20 cellular contexts compared by ENCODE assay signal in the genomic region with DNA sequence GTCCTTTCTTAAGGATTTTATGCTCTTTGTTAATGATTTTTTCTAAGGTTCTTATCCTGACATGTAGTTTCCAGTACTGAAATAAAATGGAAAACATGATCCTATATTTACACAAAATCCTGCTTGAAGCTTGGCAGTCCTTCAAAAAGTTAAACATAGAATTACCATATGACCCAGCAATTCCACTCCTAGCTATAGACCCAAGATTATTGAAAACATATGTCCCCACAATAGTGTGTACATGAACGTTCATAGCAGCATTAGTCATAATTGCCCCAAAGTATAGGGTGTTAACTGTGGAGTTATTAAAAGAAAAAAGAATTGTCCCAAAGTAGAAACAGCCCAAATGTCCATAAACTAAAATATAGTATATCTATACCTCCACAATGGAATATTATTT. TPM values are rescaled to one million over a fixed set of nuclear protein-coding genes. Genes with fewer than 3 reads are reported as not detected.
DNase-seq lines count a peak whose midpoint lies in the region; ATAC-seq and TF ChIP-seq lines count a peak whose summit lies in the region.
"Had no signal": no experiment of that assay in that cellular context is flagged by ENCODE, and none has a peak within 500 bp of the region (broad histone marks: within the 10 kb centered on the region; RNA-seq: fewer than 3 reads in every experiment).

No MANE protein-coding gene starts in this region.

- peak overlapping the region; percentile 47 to 48; a peak in 3 of 4 replicates for H3K27ac ChIP-seq in SK-N-SH (ENCODE audit: low read depth in 2 of 2, low read length in 1 of 2)
- peak overlapping the region in 1 of 2 donors; percentile 86 for H3K27ac ChIP-seq in ascending aorta
- no peak overlapping the region for H3K27ac ChIP-seq in esophagus squamous epithelium
- H3K27ac ChIP-seq: 22Rv1, PC-9 had no signal

- DNase-seq in SK-N-SH, result no peak
- DNase-seq in adipocyte (ENCODE audit: low read depth), result peak; percentile 79
- peak; percentile 94 for DNase-seq in fibroblast of peridontal ligament (ENCODE audit: extremely low read depth)
- no peak for DNase-seq in ascending aorta (ENCODE audit: low spot score in 2 of 2)
- no peak for DNase-seq in superior temporal gyrus (ENCODE audit: extremely low spot score)
- no peak for DNase-seq in esophagus squamous epithelium (lab: John Stamatoyannopoulos, UW)
- DNase-seq: COR-L47, DMS53, GDM1, GOT3, Karpas-422, NCI-H1105 treated with DMSO at 0.1 percent for 48 hours, NCI-H187 treated with DMSO at 0.1 percent for 48 hours, NCI-H2171, NCI-H446 treated with DMSO at 0.1 percent for 48 hours, NCI-H774 had no signal

- H3K9ac ChIP-seq in SK-N-SH, result no peak overlapping the region
- H3K9ac ChIP-seq in adipocyte (ENCODE audit: low read length), result no peak overlapping the region

- TF ChIP-seq POLR2A in esophagus squamous epithelium (IDR thresholded peaks at IDR 0.05), result no peak

- TF ChIP-seq RAD21 in SK-N-SH (IDR thresholded peaks at IDR 0.05; ENCODE audit: low read length), result no peak

- 0 out of 4 replicates have a peak, but pooled peaks of 1 of the 2 experiments have one; percentile 10 for TF ChIP-seq EP300 in SK-N-SH (IDR thresholded peaks at IDR 0.05; ENCODE audit: borderline replicate concordance in 1 of 2, low read depth in 1 of 2, low read length in 1 of 2)

- H2AFZ ChIP-seq in SK-N-SH (ENCODE audit: low read depth), result no peak overlapping the region
- H2AFZ ChIP-seq: PC-9 had no signal

- H3K27me3 ChIP-seq in SK-N-SH (ENCODE audit: insufficient read depth) (no peaks in the 10 kb centered on the region), adipocyte (replicated peaks; ENCODE audit: control insufficient read depth, insufficient read depth, low read length) (no peaks in the 10 kb centered on the region), ascending aorta (no peaks in the 10 kb centered on the region), esophagus squamous epithelium (no peaks in the 10 kb centered on the region)

- H4K20me1 ChIP-seq in SK-N-SH (ENCODE audit: insufficient read depth), result no peaks in the 10 kb centered on the region

- peaks cover 37 to 40% of the 10 kb centered on the region in 2 experiments for H3K36me3 ChIP-seq in SK-N-SH (replicated peaks in 1 of 2; ENCODE audit: control insufficient read depth in 1 of 2, insufficient read depth in 2 of 2, low read length in 1 of 2)
- peaks cover 31% of the 10 kb centered on the region for H3K36me3 ChIP-seq in adipocyte (ENCODE audit: control insufficient read depth, insufficient read depth, low read length, severe bottlenecking)
- peaks cover 6 to 11% of the 10 kb centered on the region in 2 donors for H3K36me3 ChIP-seq in ascending aorta
- peaks cover 0 to 56% (median 0%) of the 10 kb centered on the region in 3 donors for H3K36me3 ChIP-seq in esophagus squamous epithelium

- 18% methylated on average over 1 of the region's 1 CpG for WGBS in SK-N-SH (ENCODE audit: low lambda C conversion rate)
- WGBS in esophagus squamous epithelium, 2 donors, result 31 to 40% methylated on average over 1 of the region's 1 CpG

- H3K9me2 ChIP-seq in SK-N-SH, result no peaks in the 10 kb centered on the region

- peaks cover 28 to 49% of the 10 kb centered on the region in 2 experiments for H3K4me1 ChIP-seq in SK-N-SH (ENCODE audit: control insufficient read depth in 1 of 2, insufficient read depth in 2 of 2, low read depth in 1 of 2, low read length in 1 of 2)
- H3K4me1 ChIP-seq in adipocyte (ENCODE audit: control insufficient read depth, insufficient read depth, low read length), result peaks cover 74% of the 10 kb centered on the region
- H3K4me1 ChIP-seq in ascending aorta, result peaks cover 10 to 46% of the 10 kb centered on the region in 2 donors
- peaks cover 0 to 54% (median 11%) of the 10 kb centered on the region in 3 donors for H3K4me1 ChIP-seq in esophagus squamous epithelium

- intact Hi-C loops in ascending aorta (cut with DNase I) (no loop called here), esophagus squamous epithelium (cut with DNase I) (no loop called here)

- H3K9me3 ChIP-seq in SK-N-SH (no peaks in the 10 kb centered on the region), adipocyte (ENCODE audit: control insufficient read depth, low read length) (no peaks in the 10 kb centered on the region), ascending aorta (no peaks in the 10 kb centered on the region), esophagus squamous epithelium (no peaks in the 10 kb centered on the region)

- peaks cover 77% of the 10 kb centered on the region for H3K79me2 ChIP-seq in SK-N-SH (ENCODE audit: insufficient read depth)

- ATAC-seq in SK-N-SH treated with all-trans-retinoic acid at 6 μM for 48 hours, result no peak
- ATAC-seq in GM21737 (IDR thresholded peaks at IDR 0.05; ENCODE audit: unreplicated experiment), result no peak

- no peak overlapping the region for H3K4me2 ChIP-seq in SK-N-SH
- H3K4me2 ChIP-seq: PC-9 had no signal

- H3K4me3 ChIP-seq in SK-N-SH (ENCODE audit: low read depth in 2 of 2, low read length in 1 of 2), result no peak overlapping the region
- H3K4me3 ChIP-seq in adipocyte (ENCODE audit: low read length), result no peak overlapping the region
- no peak overlapping the region for H3K4me3 ChIP-seq in ascending aorta
- H3K4me3 ChIP-seq in esophagus squamous epithelium, result no peak overlapping the region
- H3K4me3 ChIP-seq: PC-9 had no signal

- CTCF ChIA-PET in SK-N-SH (lab: Yijun Ruan, JAX), result interaction anchor here (0.9 to 1.1 kb wide), 3 partner anchors 9 to 47 kb away, joined by 3 to 5 read pairs (median 5); no protein-coding TSS in a partner anchor

- H3F3A ChIP-seq in SK-N-SH (replicated peaks; ENCODE audit: insufficient read depth), result peaks cover 6% of the 10 kb centered on the region

- POLR2A ChIA-PET in SK-N-SH (lab: Yijun Ruan, JAX), result no interaction called here

- no peak for TF ChIP-seq CTCF in SK-N-SH (IDR thresholded peaks at IDR 0.05)
- TF ChIP-seq CTCF in ascending aorta (IDR thresholded peaks at IDR 0.05), result no peak
- TF ChIP-seq CTCF in esophagus squamous epithelium (IDR thresholded peaks at IDR 0.05), result no peak

TF ChIP-seq in SK-N-SH, 30 proteins besides CTCF, POLR2A, EP300 and RAD21:
- TF ChIP-seq RXRA (IDR thresholded peaks at IDR 0.05; ENCODE audit: borderline replicate concordance, low read depth) (no peak), JUND (IDR thresholded peaks at IDR 0.05) (peak; percentile 25; the same call in 1 of the 2 replicates), NFIC (IDR thresholded peaks at IDR 0.05; ENCODE audit: borderline replicate concordance) (peak; percentile 34; the same call in 1 of the 2 replicates), MXI1 (IDR thresholded peaks at IDR 0.05; ENCODE audit: low read depth, low read length) (no peak), TCF12 (IDR thresholded peaks at IDR 0.05) (peak; percentile 88), FOSL2 (IDR thresholded peaks at IDR 0.05; ENCODE audit: borderline replicate concordance, low read depth) (0 out of 2 replicates have a peak, but pooled peaks have one; percentile 12)
- TF ChIP-seq, protein P1, sequence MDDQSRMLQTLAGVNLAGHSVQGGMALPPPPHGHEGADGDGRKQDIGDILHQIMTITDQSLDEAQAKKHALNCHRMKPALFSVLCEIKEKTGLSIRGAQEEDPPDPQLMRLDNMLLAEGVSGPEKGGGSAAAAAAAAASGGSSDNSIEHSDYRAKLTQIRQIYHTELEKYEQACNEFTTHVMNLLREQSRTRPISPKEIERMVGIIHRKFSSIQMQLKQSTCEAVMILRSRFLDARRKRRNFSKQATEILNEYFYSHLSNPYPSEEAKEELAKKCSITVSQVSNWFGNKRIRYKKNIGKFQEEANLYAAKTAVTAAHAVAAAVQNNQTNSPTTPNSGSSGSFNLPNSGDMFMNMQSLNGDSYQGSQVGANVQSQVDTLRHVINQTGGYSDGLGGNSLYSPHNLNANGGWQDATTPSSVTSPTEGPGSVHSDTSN (IDR thresholded peaks at IDR 0.05), result no peak

TF ChIP-seq in SK-N-SH treated with all-trans-retinoic acid at 6 μM for 48 hours, 23 proteins besides CTCF, POLR2A, EP300 and RAD21:
- no peak for TF ChIP-seq ZFP3 (CRISPR knock-in tag; IDR thresholded peaks at IDR 0.05)

RNA-seq across cellular contexts. Expression of gene ITGB5, which starts 33.1 kb away (rescaled TPM):
- 328 and 481 TPM in 2 replicates for polyA plus RNA-seq in SK-N-SH (2012; rRNA removed)
- polyA plus RNA-seq in SK-N-SH (2012; cell fraction: cytosol; rRNA removed), result 217 and 321 TPM in 2 replicates
- 338 and 344 TPM in 2 replicates for polyA plus RNA-seq in SK-N-SH (2012; cell fraction: nucleus; rRNA removed)
- total RNA-seq in ascending aorta (595 TPM), esophagus squamous epithelium (100 to 1,000 TPM in 1 of 4 donors, 10 to 100 TPM in 3; 68.4 to 114 (median 79.7) TPM)

Comparison
In these comparisons a context has a peak if more than half of its experiments do, and no peak if none do; other contexts are left out.
1. DNase-seq: peak in adipocyte (single experiment) and fibroblast of peridontal ligament (single experiment); none in SK-N-SH (single experiment), ascending aorta (0 of 2), superior temporal gyrus (single experiment) and esophagus squamous epithelium (single experiment).
2. H3K27ac ChIP-seq: peak in SK-N-SH (2 of 2); none in esophagus squamous epithelium (0 of 4).